ENCODE assay signal across 1 cellular context in genomic region chr11:628056-628455, GRCh38.
TF ChIP-seq lines count a peak whose summit lies in the region.

No MANE protein-coding gene starts in this region.

TF ChIP-seq in endothelial cell of umbilical vein, 7 proteins besides CTCF, POLR2A, EP300 and RAD21:
- TF ChIP-seq MYC (IDR thresholded peaks at IDR 0.05; ENCODE audit: low read depth, low read length): no peak
- no peak for TF ChIP-seq POLR2AphosphoS5 (IDR thresholded peaks at IDR 0.05; ENCODE audit: insufficient read depth, low read depth, low read length)
- peak; percentile 45 for TF ChIP-seq EZH2 (IDR thresholded peaks at IDR 0.05; ENCODE audit: borderline replicate concordance, low read depth, low read length, severe bottlenecking)
- TF ChIP-seq FOS (IDR thresholded peaks at IDR 0.05; ENCODE audit: borderline replicate concordance, insufficient read depth, low read length): no peak
- TF ChIP-seq MAX (IDR thresholded peaks at IDR 0.05; ENCODE audit: insufficient read depth, insufficient read length): no peak
- TF ChIP-seq GATA2 (IDR thresholded peaks at IDR 0.05; ENCODE audit: insufficient read depth, insufficient read length, low read depth, low read length): no peak
- TF ChIP-seq JUN (IDR thresholded peaks at IDR 0.05; ENCODE audit: borderline replicate concordance, insufficient read depth, insufficient read length, low read depth): no peak
TF ChIP-seq in endothelial cell of umbilical vein: peak in this region for 1.
